ENCODE assay signal across 24 cellular contexts in the genomic region with DNA sequence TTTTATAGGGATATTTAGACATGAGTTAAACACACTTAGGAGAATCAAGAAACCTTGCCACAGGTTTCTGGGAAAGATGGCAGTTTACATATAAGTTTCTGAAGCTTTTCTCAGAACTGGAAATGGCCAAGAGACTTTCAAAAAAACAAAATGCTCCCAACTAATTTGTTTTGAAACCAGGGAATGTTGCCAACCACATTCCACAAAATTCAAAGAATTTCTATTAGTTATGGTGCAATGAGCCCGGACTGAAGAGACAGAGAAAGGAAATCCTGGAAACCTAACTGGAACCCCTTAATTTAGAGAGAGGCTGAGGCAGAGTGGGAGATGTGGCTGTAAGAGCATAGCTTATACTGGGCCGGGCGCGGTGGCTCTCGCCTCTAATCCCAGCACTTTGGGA.
"Had no signal": no experiment of that assay in that cellular context is flagged by ENCODE, and none has a peak within 500 bp of the region (broad histone marks: within the 10 kb centered on the region; RNA-seq: fewer than 3 reads in every experiment).

No MANE protein-coding gene starts in this region.

- H3K4me1 Mint-ChIP-seq: nephron progenitor cell had no signal

- ATAC-seq: activated naive CD8-positive, alpha-beta T cell treated with anti-CD3 and anti-CD28 coated beads, Interleukin-2, amount 50 U/mL, for 24 hours; heart right ventricle; left cardiac atrium; sciatic nerve; stimulated activated memory B cell treated with anti-CD40 and anti-IgM and Interleukin-4, amounts not matched to agents 10 μg/mL and 1 μg/mL and 100 μg/mL, for 72 hours had no signal

- H3K4me2 ChIP-seq: smooth muscle cell had no signal

- H3K27ac Mint-ChIP-seq: activated CD4-positive, alpha-beta memory T cell treated with anti-CD3 and anti-CD28 coated beads for 36 hours; activated naive CD8-positive, alpha-beta T cell treated with anti-CD3 and anti-CD28 coated beads, Interleukin-2, amount 50 U/mL, for 24 hours; nephron progenitor cell; stimulated activated memory B cell treated with anti-CD40 and anti-IgM and Interleukin-4, amounts not matched to agents 10 μg/mL and 1 μg/mL and 100 μg/mL, for 72 hours had no signal

- H3K36me3 Mint-ChIP-seq: activated CD4-positive, alpha-beta memory T cell treated with anti-CD3 and anti-CD28 coated beads for 36 hours; stimulated activated memory B cell treated with anti-CD40 and anti-IgM and Interleukin-4, amounts not matched to agents 10 μg/mL and 1 μg/mL and 100 μg/mL, for 72 hours had no signal

- DNase-seq: activated CD4-positive, alpha-beta memory T cell treated with anti-CD3 and anti-CD28 coated beads for 36 hours; activated CD4-positive, alpha-beta T cell treated with anti-CD3 and anti-CD28 coated beads for 4 hours; activated CD4-positive, CD25-positive, alpha-beta regulatory T cell; activated gamma-delta T cell; activated naive CD4-positive, alpha-beta T cell treated with anti-CD3 and anti-CD28 coated beads, Interleukin-2, amount 50 U/mL, for 16 hours; activated naive CD8-positive, alpha-beta T cell treated with anti-CD3 and anti-CD28 coated beads, Interleukin-2, amount 50 U/mL, for 24 hours; activated T-cell treated with anti-CD3 and anti-CD28 coated beads for 4 hours; aorta; central memory CD4-positive, alpha-beta T cell; dermis blood vessel endothelial cell; effector CD8-positive, alpha-beta T cell; erythroblast; heart right ventricle; islet precursor cell; left cardiac atrium; midbrain; nephron progenitor cell; nucleus accumbens; stimulated activated CD4-positive, alpha-beta T cell treated with anti-CD3 and anti-CD28 coated beads, Interleukin-15, amount 100 ng/mL, for 24 hours; stomach; transverse colon had no signal

- H3K27me3 ChIP-seq: heart right ventricle, stomach, transverse colon had no signal

- H3K4me1 ChIP-seq: heart right ventricle, stomach, transverse colon had no signal

- H3K27ac ChIP-seq: heart right ventricle, stomach, transverse colon had no signal

- H3K4me3 ChIP-seq: heart right ventricle, smooth muscle cell, stomach, transverse colon had no signal

- H3K9me3 Mint-ChIP-seq: activated CD4-positive, alpha-beta memory T cell treated with anti-CD3 and anti-CD28 coated beads for 36 hours; activated naive CD8-positive, alpha-beta T cell treated with anti-CD3 and anti-CD28 coated beads, Interleukin-2, amount 50 U/mL, for 24 hours; nephron progenitor cell; stimulated activated memory B cell treated with anti-CD40 and anti-IgM and Interleukin-4, amounts not matched to agents 10 μg/mL and 1 μg/mL and 100 μg/mL, for 72 hours had no signal

- H3K9me3 ChIP-seq: heart right ventricle, stomach, transverse colon had no signal

- H3K36me3 ChIP-seq: heart right ventricle, stomach, transverse colon had no signal

- H3K4me3 Mint-ChIP-seq: activated CD4-positive, alpha-beta memory T cell treated with anti-CD3 and anti-CD28 coated beads for 36 hours; activated naive CD8-positive, alpha-beta T cell treated with anti-CD3 and anti-CD28 coated beads, Interleukin-2, amount 50 U/mL, for 24 hours; nephron progenitor cell; stimulated activated memory B cell treated with anti-CD40 and anti-IgM and Interleukin-4, amounts not matched to agents 10 μg/mL and 1 μg/mL and 100 μg/mL, for 72 hours had no signal

- H3K27me3 Mint-ChIP-seq: activated CD4-positive, alpha-beta memory T cell treated with anti-CD3 and anti-CD28 coated beads for 36 hours; activated naive CD8-positive, alpha-beta T cell treated with anti-CD3 and anti-CD28 coated beads, Interleukin-2, amount 50 U/mL, for 24 hours; stimulated activated memory B cell treated with anti-CD40 and anti-IgM and Interleukin-4, amounts not matched to agents 10 μg/mL and 1 μg/mL and 100 μg/mL, for 72 hours had no signal
